Comparison of ENCODE assay signal across 21 cellular contexts in the genomic region with DNA sequence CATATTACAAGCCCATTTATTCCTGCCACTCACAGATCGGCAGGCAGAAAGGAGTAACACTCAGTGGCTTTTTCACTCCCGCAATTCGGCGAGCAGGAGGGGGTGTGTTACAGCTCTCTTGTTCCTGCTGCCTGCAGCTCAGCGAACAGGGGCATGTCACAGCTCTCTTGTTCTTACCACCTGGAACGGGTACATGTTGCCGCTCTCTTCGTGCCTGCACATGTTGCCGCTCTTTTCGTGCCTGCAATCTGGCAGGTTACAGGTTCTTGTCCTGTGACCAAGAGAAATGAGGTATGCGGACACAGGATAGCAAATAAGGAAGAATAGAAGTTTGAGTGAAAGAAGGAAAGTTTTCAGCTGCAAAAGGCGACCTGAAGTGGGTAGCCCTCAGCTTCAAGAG.
DNase-seq lines count a peak whose midpoint lies in the region; ATAC-seq, FAIRE-seq and TF ChIP-seq lines count a peak whose summit lies in the region.
"Had no signal": no experiment of that assay in that cellular context is flagged by ENCODE, and none has a peak within 500 bp of the region (broad histone marks: within the 10 kb centered on the region; RNA-seq: fewer than 3 reads in every experiment).

No MANE protein-coding gene starts in this region.

- BruUV-seq in mammary epithelial cell (replicated peaks; lab: Mats Ljungman, UMichigan), result no TSS peak

- no peaks in the 10 kb centered on the region for H3K9me3 Mint-ChIP-seq in H9

- no peak overlapping the region for H3K27ac ChIP-seq in breast epithelium
- no peak overlapping the region for H3K27ac ChIP-seq in mammary epithelial cell (ENCODE audit: insufficient read depth, low read depth, low read length)
- no peak overlapping the region for H3K27ac ChIP-seq in H9 (ENCODE audit: insufficient read length, low read depth, low read length)
- H3K27ac ChIP-seq in H1 (ENCODE audit: low read depth, low read length), result no peak overlapping the region
- H3K27ac ChIP-seq in neuronal stem cell (replicated peaks; ENCODE audit: low read length), result no peak overlapping the region
- no peak overlapping the region for H3K27ac ChIP-seq in gastroesophageal sphincter
- H3K27ac ChIP-seq: BLaER1 treated with 17β-estradiol and CSF1 and Interleukin-3, amounts not matched to agents 10 nM and 100 nM; GM23248 had no signal

- H3K79me1 ChIP-seq in H9 (ENCODE audit: insufficient read depth, low read depth, low read length, poor library complexity, severe bottlenecking) (no peaks in the 10 kb centered on the region), H1 (ENCODE audit: low read depth, low read length) (no peaks in the 10 kb centered on the region), neuronal stem cell (ENCODE audit: low read depth, low read length) (no peaks in the 10 kb centered on the region)

- H4K5ac ChIP-seq in H9 (ENCODE audit: insufficient read length, low read depth, low read length) (no peak overlapping the region), H1 (ENCODE audit: insufficient read length, low read depth, low read length) (no peak overlapping the region)

- H2AK5ac ChIP-seq in H9 (ENCODE audit: insufficient read length, low read length) (no peak overlapping the region), H1 (ENCODE audit: low read depth, low read length) (no peak overlapping the region), neuronal stem cell (ENCODE audit: low read depth, low read length) (peak overlapping the region; percentile 52)

- H3K18ac ChIP-seq in H9 (ENCODE audit: insufficient read length, low read depth, low read length) (no peak overlapping the region), H1 (ENCODE audit: extremely low read depth, low read length) (no peak overlapping the region), neuronal stem cell (ENCODE audit: low read length) (peak overlapping the region; percentile 11)

- H3K9ac ChIP-seq in mammary epithelial cell (ENCODE audit: insufficient read depth, low read length) (no peak overlapping the region), H9 (ENCODE audit: extremely low read depth, insufficient read length, low read length) (no peak overlapping the region), H1 (replicated peaks in 1 of 4; ENCODE audit: extremely low read depth in 1 of 4, low read depth in 3 of 4, low read length in 3 of 4) (no peak overlapping the region), neuronal stem cell (ENCODE audit: low read depth, low read length, poor library complexity) (no peak overlapping the region)
- H3K9ac ChIP-seq: BLaER1 treated with 17β-estradiol and CSF1 and Interleukin-3, amounts not matched to agents 10 nM and 100 nM; GM23248 had no signal

- no peak overlapping the region for H2BK12ac ChIP-seq in H9 (ENCODE audit: insufficient read length, low read depth, low read length)
- no peak overlapping the region for H2BK12ac ChIP-seq in H1 (ENCODE audit: low read depth, low read length)
- no peak overlapping the region for H2BK12ac ChIP-seq in neuronal stem cell (ENCODE audit: low read length)

- H3K4ac ChIP-seq in H9 (ENCODE audit: low read depth, low read length) (no peak overlapping the region), H1 (replicated peaks; ENCODE audit: insufficient read length, low read depth, low read length) (no peak overlapping the region), neuronal stem cell (ENCODE audit: low read length) (no peak overlapping the region)

- intact Hi-C loops in breast epithelium (cut with DNase I; ENCODE audit: low total_unique reads) (loop anchor here (2.0 kb wide), 1 partner anchor 18 kb away; no protein-coding TSS in a partner anchor), mammary epithelial cell (cut with micrococcal nuclease) (no loop called here)

- DNase-seq in breast epithelium (ENCODE audit: low spot score in 2 of 2) (no peak), mammary epithelial cell (no peak), H9 (no peak), H1 (ENCODE audit: low read depth in 1 of 2, low spot score in 2 of 2) (no peak), neuronal stem cell (ENCODE audit: low spot score) (no peak), AG08395 (ENCODE audit: low spot score) (no peak), COLO829 (ENCODE audit: low spot score) (no peak)
- DNase-seq: 8988T; CD8-positive, alpha-beta T cell; COR-L47; DMS 273 treated with DMSO at 0.1 percent for 48 hours; GM23248; H7 had no signal

- peak overlapping the region in 1 of 3 experiments; percentile 19; a peak in 2 of 7 replicates for H3K27ac Mint-ChIP-seq in H9
- H3K27ac Mint-ChIP-seq: B cell; CD8-positive, alpha-beta T cell; IgD-negative memory B cell had no signal

- POLR2A ChIA-PET in H1 (lab: Charles Lee; ENCODE audit: partially characterized antibody), result no interaction called here

- H2AFZ ChIP-seq in mammary epithelial cell (ENCODE audit: low read depth, low read length) (no peak overlapping the region), H9 (ENCODE audit: low read length) (peak overlapping the region; percentile 57), H1 (ENCODE audit: low read length) (peak overlapping the region; percentile 66; the same call in 1 of the 2 replicates), neuronal stem cell (ENCODE audit: low read length) (no peak overlapping the region)
- H2AFZ ChIP-seq: GM23248 had no signal

- dilution Hi-C loops in mammary epithelial cell (cut with HindIII; ENCODE audit: low sequenced_read_pairs), result no loop called here

- peaks cover 0 to 5% (median 0%) of the 10 kb centered on the region in 3 experiments; a peak in 2 of 7 replicates for H3K36me3 Mint-ChIP-seq in H9 (ENCODE audit: insufficient read depth in 1 of 3, low read depth in 3 of 3)
- H3K36me3 Mint-ChIP-seq: CD8-positive, alpha-beta T cell; IgD-negative memory B cell had no signal

- no peak overlapping the region for H4K91ac ChIP-seq in H9 (ENCODE audit: insufficient read length, low read depth, low read length)
- H4K91ac ChIP-seq in H1 (replicated peaks; ENCODE audit: insufficient read length, low read length), result no peak overlapping the region
- H4K91ac ChIP-seq in neuronal stem cell (ENCODE audit: low read depth, low read length, poor library complexity), result no peak overlapping the region

- H2BK120ac ChIP-seq in H9 (ENCODE audit: low read depth, low read length, poor library complexity, severe bottlenecking) (no peak overlapping the region), H1 (replicated peaks; ENCODE audit: low read depth, low read length) (no peak overlapping the region), neuronal stem cell (ENCODE audit: low read depth, low read length) (no peak overlapping the region)

- H2BK5ac ChIP-seq in H9 (ENCODE audit: insufficient read length, low read length) (no peak overlapping the region), H1 (ENCODE audit: low read depth, low read length) (no peak overlapping the region), neuronal stem cell (ENCODE audit: low read length) (no peak overlapping the region)

- FAIRE-seq in H1 (lab: Jason Lieb, UNC), result no peak
- FAIRE-seq: G401.6, GM12892, GM18507, HepG2 had no signal

- H3K23ac ChIP-seq in H9 (ENCODE audit: insufficient read length, low read depth, low read length) (no peak overlapping the region), H1 (ENCODE audit: insufficient read length) (no peak overlapping the region), neuronal stem cell (ENCODE audit: low read depth, low read length, poor library complexity) (no peak overlapping the region)

- TF ChIP-seq RAD21 in H1 (IDR thresholded peaks at IDR 0.05 in 1 of 2, conservative IDR thresholded peaks at IDR 0.05 in 1 of 2; ENCODE audit: low read depth in 2 of 2, low read length in 2 of 2), result no peak

- no peaks in the 10 kb centered on the region for H3K4me1 Mint-ChIP-seq in H9
- H3K4me1 Mint-ChIP-seq: B cell, IgD-negative memory B cell had no signal

- no peaks in the 10 kb centered on the region for H3K36me3 ChIP-seq in breast epithelium
- H3K36me3 ChIP-seq in mammary epithelial cell (ENCODE audit: insufficient read depth, low read length), result no peaks in the 10 kb centered on the region
- no peaks in the 10 kb centered on the region for H3K36me3 ChIP-seq in H1 (ENCODE audit: control insufficient read depth in 2 of 4, insufficient read depth in 4 of 4, low read length in 3 of 4)
- H3K36me3 ChIP-seq in neuronal stem cell (replicated peaks in 1 of 2; ENCODE audit: control insufficient read depth in 2 of 2, insufficient read depth in 2 of 2, low read length in 2 of 2), result no peaks in the 10 kb centered on the region
- no peaks in the 10 kb centered on the region for H3K36me3 ChIP-seq in gastroesophageal sphincter
- H3K36me3 ChIP-seq: BLaER1 treated with 17β-estradiol and CSF1 and Interleukin-3, amounts not matched to agents 10 nM and 100 nM had no signal

- TF ChIP-seq POLR2A in breast epithelium (IDR thresholded peaks at IDR 0.05) (no peak), H1 (IDR thresholded peaks at IDR 0.05; ENCODE audit: control extremely low read depth in 1 of 2, low read depth in 2 of 2, low read length in 2 of 2) (no peak), gastroesophageal sphincter (IDR thresholded peaks at IDR 0.05) (no peak)

- H2BK15ac ChIP-seq in H9 (ENCODE audit: low read depth, low read length) (no peak overlapping the region), H1 (ENCODE audit: low read length) (no peak overlapping the region), neuronal stem cell (ENCODE audit: low read length) (no peak overlapping the region)

- H3K23me2 ChIP-seq in H9 (ENCODE audit: insufficient read length, low read depth, low read length, poor library complexity, severe bottlenecking) (no peaks in the 10 kb centered on the region), H1 (ENCODE audit: low read depth, low read length) (no peaks in the 10 kb centered on the region)

- H3K4me3 ChIP-seq in breast epithelium (peak overlapping the region in 2 of 3 donors; percentile 11 to 46), mammary epithelial cell (replicated peaks in 1 of 3; ENCODE audit: insufficient read depth in 1 of 3, low read depth in 2 of 3, low read length in 3 of 3) (no peak overlapping the region), H1 (ENCODE audit: extremely low read depth in 1 of 4, insufficient read depth in 2 of 4, low read depth in 3 of 4, low read length in 4 of 4) (no peak overlapping the region), neuronal stem cell (ENCODE audit: low read length in 2 of 2) (no peak overlapping the region), gastroesophageal sphincter (no peak overlapping the region)
- H3K4me3 ChIP-seq: BLaER1 treated with 17β-estradiol and CSF1 and Interleukin-3, amounts not matched to agents 10 nM and 100 nM; GM23248 had no signal

- H3K79me2 ChIP-seq in mammary epithelial cell (ENCODE audit: insufficient read depth, low read length), result no peaks in the 10 kb centered on the region
- H3K79me2 ChIP-seq in H9 (ENCODE audit: insufficient read depth, low read length), result no peaks in the 10 kb centered on the region
- H3K79me2 ChIP-seq in H1 (ENCODE audit: control insufficient read depth in 1 of 2, insufficient read depth in 2 of 2, low read length in 2 of 2), result no peaks in the 10 kb centered on the region

- H4K20me1 ChIP-seq in mammary epithelial cell (ENCODE audit: insufficient read depth, low read length), result no peaks in the 10 kb centered on the region
- no peaks in the 10 kb centered on the region for H4K20me1 ChIP-seq in H9 (ENCODE audit: control insufficient read depth, insufficient read depth, insufficient read length)
- no peaks in the 10 kb centered on the region for H4K20me1 ChIP-seq in H1 (replicated peaks in 1 of 2; ENCODE audit: control insufficient read depth in 1 of 2, insufficient read depth in 2 of 2, low read length in 2 of 2)
- H4K20me1 ChIP-seq: BLaER1 treated with 17β-estradiol and CSF1 and Interleukin-3, amounts not matched to agents 10 nM and 100 nM had no signal

- TF ChIP-seq CTCF in breast epithelium (IDR thresholded peaks at IDR 0.05) (no peak), mammary epithelial cell (conservative IDR thresholded peaks at IDR 0.05 in 1 of 2, IDR thresholded peaks at IDR 0.05 in 1 of 2; ENCODE audit: extremely low read depth in 1 of 2, insufficient read depth in 1 of 2, low read depth in 1 of 2, low read length in 2 of 2) (no peak), H9 (conservative IDR thresholded peaks at IDR 0.05) (no peak), H1 (IDR thresholded peaks at IDR 0.05; ENCODE audit: control extremely low read depth in 1 of 3, insufficient read depth in 1 of 3, low read depth in 1 of 3, low read length in 3 of 3) (no peak), gastroesophageal sphincter (IDR thresholded peaks at IDR 0.05) (no peak)

- H3K4me1 ChIP-seq in breast epithelium (no peaks in the 10 kb centered on the region), mammary epithelial cell (ENCODE audit: insufficient read depth, low read length) (no peaks in the 10 kb centered on the region), H9 (ENCODE audit: insufficient read depth, low read length) (no peaks in the 10 kb centered on the region), H1 (replicated peaks in 1 of 4; ENCODE audit: control insufficient read depth in 3 of 4, insufficient read depth in 4 of 4, low read length in 3 of 4) (no peaks in the 10 kb centered on the region), neuronal stem cell (ENCODE audit: control insufficient read depth in 2 of 2, insufficient read depth in 1 of 2, low read depth in 1 of 2, low read length in 2 of 2) (no peaks in the 10 kb centered on the region), gastroesophageal sphincter (no peaks in the 10 kb centered on the region)

- H3K9me3 ChIP-seq in breast epithelium, result no peaks in the 10 kb centered on the region
- no peaks in the 10 kb centered on the region for H3K9me3 ChIP-seq in mammary epithelial cell (replicated peaks; ENCODE audit: insufficient read depth, low read length)
- H3K9me3 ChIP-seq in H9 (ENCODE audit: control insufficient read depth, low read depth, low read length), result no peaks in the 10 kb centered on the region
- no peaks in the 10 kb centered on the region for H3K9me3 ChIP-seq in H1 (ENCODE audit: insufficient read depth in 2 of 2, low read depth in 1 of 2, low read length in 1 of 2)
- H3K9me3 ChIP-seq in neuronal stem cell (replicated peaks in 1 of 2; ENCODE audit: control insufficient read depth in 2 of 2, insufficient read depth in 1 of 2, low read depth in 1 of 2, low read length in 2 of 2), result peaks cover 0 to 12% of the 10 kb centered on the region in 2 donors
- H3K9me3 ChIP-seq in gastroesophageal sphincter, result no peaks in the 10 kb centered on the region

- H3K56ac ChIP-seq in H9 (ENCODE audit: insufficient read length, low read depth, low read length), result no peak overlapping the region
- no peak overlapping the region for H3K56ac ChIP-seq in H1 (replicated peaks; ENCODE audit: insufficient read length, low read depth, low read length)

- no peaks in the 10 kb centered on the region for H3K27me3 ChIP-seq in breast epithelium
- H3K27me3 ChIP-seq in mammary epithelial cell (ENCODE audit: insufficient read depth, low read length), result no peaks in the 10 kb centered on the region
- H3K27me3 ChIP-seq in H9 (ENCODE audit: insufficient read depth, low read length), result no peaks in the 10 kb centered on the region
- H3K27me3 ChIP-seq in H1 (replicated peaks in 1 of 4; ENCODE audit: control insufficient read depth in 3 of 4, extremely low read depth in 1 of 4, insufficient read depth in 3 of 4, low read length in 3 of 4), result no peaks in the 10 kb centered on the region
- no peaks in the 10 kb centered on the region for H3K27me3 ChIP-seq in neuronal stem cell (ENCODE audit: control insufficient read depth in 3 of 3, insufficient read depth in 3 of 3, low read depth in 1 of 3, low read length in 3 of 3)
- H3K27me3 ChIP-seq in gastroesophageal sphincter, result no peaks in the 10 kb centered on the region
- H3K27me3 ChIP-seq: BLaER1 treated with 17β-estradiol and CSF1 and Interleukin-3, amounts not matched to agents 10 nM and 100 nM had no signal

- H3K14ac ChIP-seq in H9 (ENCODE audit: insufficient read depth, low read length) (no peak overlapping the region), H1 (ENCODE audit: insufficient read length) (no peak overlapping the region), neuronal stem cell (ENCODE audit: low read length) (no peak overlapping the region)

- H3T11ph ChIP-seq in H9 (ENCODE audit: low read length), result no peak overlapping the region

- H2BK20ac ChIP-seq in H9 (ENCODE audit: low read depth, low read length, poor library complexity, severe bottlenecking) (no peak overlapping the region), H1 (ENCODE audit: low read length) (no peak overlapping the region)

- H3K4me3 Mint-ChIP-seq in H9, result no peak overlapping the region
- H3K4me3 Mint-ChIP-seq: B cell; CD8-positive, alpha-beta T cell; IgD-negative memory B cell had no signal

- CTCF ChIA-PET in mammary epithelial cell (lab: Charles Lee; ENCODE audit: low non-redundant PET) (interaction anchor here (0.7 kb wide), 1 partner anchor 716 kb away, joined by 3 read pairs; no protein-coding TSS in a partner anchor), H1 (lab: Charles Lee; ENCODE audit: partially characterized antibody) (interaction anchor here (1.1 kb wide), 2 partner anchors 8 to 321 kb away, joined by 3 to 4 read pairs; no protein-coding TSS in a partner anchor)

- in situ Hi-C loops in mammary epithelial cell (cut with MboI; ENCODE audit: low sequenced_read_pairs in 2 of 2), result no loop called here

- H3K4me2 ChIP-seq in mammary epithelial cell (ENCODE audit: insufficient read depth, low read depth, low read length) (no peak overlapping the region), H9 (ENCODE audit: insufficient read depth, insufficient read length, low read length) (no peak overlapping the region), H1 (ENCODE audit: insufficient read depth in 1 of 2, low read depth in 2 of 2, low read length in 2 of 2) (no peak overlapping the region), neuronal stem cell (ENCODE audit: insufficient read depth, low read length, poor library complexity, severe bottlenecking) (no peak overlapping the region)
- H3K4me2 ChIP-seq: BLaER1 treated with 17β-estradiol and CSF1 and Interleukin-3, amounts not matched to agents 10 nM and 100 nM had no signal

- H3K27me3 Mint-ChIP-seq in H9 (ENCODE audit: low read depth), result no peaks in the 10 kb centered on the region
- H3K27me3 Mint-ChIP-seq: B cell, IgD-negative memory B cell had no signal

- 91% methylated on average over 12 of the region's 12 CpGs for WGBS in mammary epithelial cell (ENCODE audit: low coverage, missing lambda C conversion rate)
- WGBS in H9 (ENCODE audit: extremely low coverage, insufficient read length, low lambda C conversion rate), result no CpG with 5 or more reads among the region's 12 CpGs
- WGBS in H1 (ENCODE audit: extremely low coverage in 1 of 2, insufficient coverage in 1 of 2, insufficient read length in 1 of 2, insufficient replicate concordance in 2 of 2, low coverage in 1 of 2, low lambda C conversion rate in 2 of 2, missing lambda C conversion rate in 1 of 2), 2 experiments, result 91% methylated on average over 11 of the region's 12 CpGs; no CpG with 5 or more reads in 1 of the 2 experiments
- WGBS in neuronal stem cell (ENCODE audit: extremely low coverage in 2 of 2, insufficient read length in 2 of 2, insufficient replicate concordance in 1 of 2), 2 donors, result no CpG with 5 or more reads among the region's 12 CpGs
- 89 to 90% methylated on average over 4 to 6 of the region's 12 CpGs for WGBS in gastroesophageal sphincter (ENCODE audit: low coverage in 1 of 2), 2 donors

- H4K8ac ChIP-seq in H9 (replicated peaks; ENCODE audit: insufficient read length, low read depth, low read length) (no peak overlapping the region), H1 (ENCODE audit: extremely low read depth, insufficient read depth, low read length) (no peak overlapping the region), neuronal stem cell (ENCODE audit: low read depth, low read length) (no peak overlapping the region)

- no peak for ATAC-seq in gastroesophageal sphincter
- ATAC-seq: CD8-positive, alpha-beta T cell; HepG2 had no signal

- TF ChIP-seq EP300 in H1 (IDR thresholded peaks at IDR 0.05; ENCODE audit: borderline replicate concordance in 1 of 2, low read depth in 2 of 2, low read length in 2 of 2), result no peak
- no peak for TF ChIP-seq EP300 in gastroesophageal sphincter (IDR thresholded peaks at IDR 0.05)

Comparison
In these comparisons a context has a peak if more than half of its experiments do, and no peak if none do; other contexts are left out.
1. H3K4me3 ChIP-seq: peak in breast epithelium (2 of 3); none in mammary epithelial cell (0 of 3), H1 (0 of 4), neuronal stem cell (0 of 2) and gastroesophageal sphincter (0 of 2).
2. H2AFZ ChIP-seq: peak in H9 (single experiment) and H1 (single experiment); none in mammary epithelial cell (single experiment) and neuronal stem cell (single experiment).